Comparison of ENCODE assay signal across 25 cellular contexts in the genomic region with DNA sequence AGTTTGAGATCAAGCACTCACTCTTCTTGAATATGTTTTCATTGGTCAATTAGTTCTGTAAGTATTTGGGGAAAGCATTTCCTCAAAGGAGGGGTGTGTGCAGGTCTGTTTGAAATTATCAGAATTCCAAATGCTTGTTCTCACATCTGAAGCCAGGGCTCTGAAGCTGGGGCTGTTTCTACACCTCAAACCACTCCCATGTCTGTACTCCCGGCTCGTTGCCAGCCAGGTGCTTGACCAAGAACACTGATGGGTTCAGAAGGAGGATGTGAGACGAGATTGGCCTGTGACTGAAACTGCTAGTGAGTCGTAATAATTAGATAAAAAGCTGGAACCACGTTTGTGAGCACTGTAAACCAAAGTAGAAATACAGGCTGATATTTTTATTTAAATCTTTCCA.
"Had no signal": no experiment of that assay in that cellular context is flagged by ENCODE, and none has a peak within 500 bp of the region (broad histone marks: within the 10 kb centered on the region; RNA-seq: fewer than 3 reads in every experiment).

No MANE protein-coding gene starts in this region.

- H3K4me3 ChIP-seq: cardiac muscle cell, Peyer's patch, SJSA1 had no signal

- H3K4me1 ChIP-seq: Peyer's patch, SJSA1 had no signal

- H3K9me3 Mint-ChIP-seq: activated naive CD8-positive, alpha-beta T cell treated with anti-CD3 and anti-CD28 coated beads for 36 hours had no signal

- H3K36me3 ChIP-seq: brain microvascular endothelial cell, cardiac muscle cell, Peyer's patch, SJSA1 had no signal

- H3K36me3 Mint-ChIP-seq: activated naive CD4-positive, alpha-beta T cell treated with anti-CD3 and anti-CD28 coated beads, Interleukin-2, amount 10 ng/mL, durations not matched to agents 7 days and 5 days; activated naive CD8-positive, alpha-beta T cell treated with anti-CD3 and anti-CD28 coated beads for 36 hours had no signal

- H3K27ac Mint-ChIP-seq: activated CD8-positive, alpha-beta T cell treated with anti-CD3 and anti-CD28 coated beads, Interleukin-2, amount 10 ng/mL, durations not matched to agents 7 days and 5 days; activated naive CD4-positive, alpha-beta T cell treated with anti-CD3 and anti-CD28 coated beads, Interleukin-2, amount 10 ng/mL, durations not matched to agents 7 days and 5 days; activated naive CD8-positive, alpha-beta T cell treated with anti-CD3 and anti-CD28 coated beads for 36 hours; T-helper 1 cell treated with Interleukin-12 subunit alpha and Interleukin-12 subunit beta and Interleukin-4 antibody, amounts not matched to agents 30 μg/mL and 1 μg/mL, for 36 hours had no signal

- H3K27ac ChIP-seq: brain microvascular endothelial cell, cardiac muscle cell, Peyer's patch, SJSA1 had no signal

- H3K4me3 Mint-ChIP-seq: activated CD8-positive, alpha-beta T cell treated with anti-CD3 and anti-CD28 coated beads, Interleukin-2, amount 10 ng/mL, durations not matched to agents 7 days and 5 days; activated naive CD4-positive, alpha-beta T cell treated with anti-CD3 and anti-CD28 coated beads, Interleukin-2, amount 10 ng/mL, durations not matched to agents 7 days and 5 days; activated naive CD8-positive, alpha-beta T cell treated with anti-CD3 and anti-CD28 coated beads for 36 hours; T-helper 1 cell treated with Interleukin-12 subunit alpha and Interleukin-12 subunit beta and Interleukin-4 antibody, amounts not matched to agents 30 μg/mL and 1 μg/mL, for 36 hours had no signal

- H3K27me3 ChIP-seq: brain microvascular endothelial cell, cardiac muscle cell, Peyer's patch, SJSA1 had no signal

- DNase-seq: activated CD4-positive, alpha-beta T cell treated with anti-CD3 and anti-CD28 coated beads for 4 hours; activated CD8-positive, alpha-beta memory T cell treated with anti-CD3 and anti-CD28 coated beads, Interleukin-2, amount 50 U/mL, for 48 hours; activated CD8-positive, alpha-beta T cell treated with anti-CD3 and anti-CD28 coated beads, Interleukin-2, amount 10 ng/mL, durations not matched to agents 7 days and 5 days; activated effector memory CD4-positive, alpha-beta T cell treated with anti-CD3 and anti-CD28 coated beads, Interleukin-2, amount 50 U/mL, for 16 hours; activated naive CD4-positive, alpha-beta T cell treated with anti-CD3 and anti-CD28 coated beads, Interleukin-2, amount 10 ng/mL, durations not matched to agents 7 days and 5 days; activated naive CD8-positive, alpha-beta T cell treated with anti-CD3 and anti-CD28 coated beads for 36 hours; activated T-cell treated with anti-CD3 and anti-CD28 coated beads, Interleukin-2, amount 50 U/mL, for 1 hour; brain microvascular endothelial cell; IMR-90; Kasumi-1; KBM-7; NCI-H1048; NCI-H146; NCI-H187 treated with DMSO at 0.1 percent for 48 hours; NCI-H2081 treated with DMSO at 0.1 percent for 48 hours; NCI-H2227 treated with DMSO at 0.1 percent for 48 hours; NCI-H446 treated with DMSO at 0.1 percent for 48 hours; NCI-H524 treated with DMSO at 0.1 percent for 48 hours; NCI-H774; SHP77; SW 1271 had no signal

- H3K9me3 ChIP-seq: Peyer's patch had no signal

- H3K4me1 Mint-ChIP-seq: activated naive CD4-positive, alpha-beta T cell treated with anti-CD3 and anti-CD28 coated beads, Interleukin-2, amount 10 ng/mL, durations not matched to agents 7 days and 5 days had no signal
